ENCODE assay signal across 1 cellular context in the genomic region with DNA sequence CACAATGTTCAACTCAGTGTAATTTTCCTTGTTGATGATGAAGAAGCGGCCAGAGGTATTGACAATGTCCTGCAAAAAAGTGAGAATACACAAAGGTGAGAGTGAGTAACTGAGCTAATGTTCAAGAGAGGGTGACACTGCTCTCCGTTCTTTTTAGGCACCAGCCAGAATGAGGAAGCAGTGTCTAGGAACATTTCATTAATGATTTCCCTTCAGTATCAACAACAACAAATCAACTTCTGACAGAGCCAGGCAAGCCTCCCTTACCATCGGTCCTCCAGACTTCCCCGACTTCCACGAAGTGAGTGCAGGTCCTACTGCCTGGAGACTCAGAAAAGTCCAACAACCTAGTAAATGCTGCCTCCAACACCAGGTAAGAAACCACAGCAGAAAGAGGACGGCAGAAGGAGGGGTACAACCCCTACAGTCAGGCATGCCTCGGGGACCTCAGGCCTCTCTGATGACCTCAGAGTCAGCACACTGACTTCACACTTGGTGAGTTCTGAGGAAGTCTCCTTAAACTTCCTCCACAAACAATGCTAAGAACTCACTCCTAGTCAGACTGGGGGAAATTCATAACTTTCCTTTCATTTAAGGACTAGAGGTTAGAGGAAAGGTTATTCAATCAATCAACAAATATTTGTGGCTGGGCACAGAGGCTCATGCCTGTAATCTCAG.
TF ChIP-seq lines count a peak whose summit lies in the region.

No MANE protein-coding gene starts in this region.

TF ChIP-seq in GM23338, 12 proteins besides CTCF, POLR2A, EP300 and RAD21:
- TF ChIP-seq, protein P1, sequence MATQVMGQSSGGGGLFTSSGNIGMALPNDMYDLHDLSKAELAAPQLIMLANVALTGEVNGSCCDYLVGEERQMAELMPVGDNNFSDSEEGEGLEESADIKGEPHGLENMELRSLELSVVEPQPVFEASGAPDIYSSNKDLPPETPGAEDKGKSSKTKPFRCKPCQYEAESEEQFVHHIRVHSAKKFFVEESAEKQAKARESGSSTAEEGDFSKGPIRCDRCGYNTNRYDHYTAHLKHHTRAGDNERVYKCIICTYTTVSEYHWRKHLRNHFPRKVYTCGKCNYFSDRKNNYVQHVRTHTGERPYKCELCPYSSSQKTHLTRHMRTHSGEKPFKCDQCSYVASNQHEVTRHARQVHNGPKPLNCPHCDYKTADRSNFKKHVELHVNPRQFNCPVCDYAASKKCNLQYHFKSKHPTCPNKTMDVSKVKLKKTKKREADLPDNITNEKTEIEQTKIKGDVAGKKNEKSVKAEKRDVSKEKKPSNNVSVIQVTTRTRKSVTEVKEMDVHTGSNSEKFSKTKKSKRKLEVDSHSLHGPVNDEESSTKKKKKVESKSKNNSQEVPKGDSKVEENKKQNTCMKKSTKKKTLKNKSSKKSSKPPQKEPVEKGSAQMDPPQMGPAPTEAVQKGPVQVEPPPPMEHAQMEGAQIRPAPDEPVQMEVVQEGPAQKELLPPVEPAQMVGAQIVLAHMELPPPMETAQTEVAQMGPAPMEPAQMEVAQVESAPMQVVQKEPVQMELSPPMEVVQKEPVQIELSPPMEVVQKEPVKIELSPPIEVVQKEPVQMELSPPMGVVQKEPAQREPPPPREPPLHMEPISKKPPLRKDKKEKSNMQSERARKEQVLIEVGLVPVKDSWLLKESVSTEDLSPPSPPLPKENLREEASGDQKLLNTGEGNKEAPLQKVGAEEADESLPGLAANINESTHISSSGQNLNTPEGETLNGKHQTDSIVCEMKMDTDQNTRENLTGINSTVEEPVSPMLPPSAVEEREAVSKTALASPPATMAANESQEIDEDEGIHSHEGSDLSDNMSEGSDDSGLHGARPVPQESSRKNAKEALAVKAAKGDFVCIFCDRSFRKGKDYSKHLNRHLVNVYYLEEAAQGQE (IDR thresholded peaks at IDR 0.05; ENCODE audit: unreplicated experiment): no peak
- no peak for TF ChIP-seq EZH2 (IDR thresholded peaks at IDR 0.05; ENCODE audit: low read depth, unreplicated experiment)
- no peak for TF ChIP-seq EZH2phosphoT487 (IDR thresholded peaks at IDR 0.05; ENCODE audit: unreplicated experiment)
- TF ChIP-seq, protein P2, sequence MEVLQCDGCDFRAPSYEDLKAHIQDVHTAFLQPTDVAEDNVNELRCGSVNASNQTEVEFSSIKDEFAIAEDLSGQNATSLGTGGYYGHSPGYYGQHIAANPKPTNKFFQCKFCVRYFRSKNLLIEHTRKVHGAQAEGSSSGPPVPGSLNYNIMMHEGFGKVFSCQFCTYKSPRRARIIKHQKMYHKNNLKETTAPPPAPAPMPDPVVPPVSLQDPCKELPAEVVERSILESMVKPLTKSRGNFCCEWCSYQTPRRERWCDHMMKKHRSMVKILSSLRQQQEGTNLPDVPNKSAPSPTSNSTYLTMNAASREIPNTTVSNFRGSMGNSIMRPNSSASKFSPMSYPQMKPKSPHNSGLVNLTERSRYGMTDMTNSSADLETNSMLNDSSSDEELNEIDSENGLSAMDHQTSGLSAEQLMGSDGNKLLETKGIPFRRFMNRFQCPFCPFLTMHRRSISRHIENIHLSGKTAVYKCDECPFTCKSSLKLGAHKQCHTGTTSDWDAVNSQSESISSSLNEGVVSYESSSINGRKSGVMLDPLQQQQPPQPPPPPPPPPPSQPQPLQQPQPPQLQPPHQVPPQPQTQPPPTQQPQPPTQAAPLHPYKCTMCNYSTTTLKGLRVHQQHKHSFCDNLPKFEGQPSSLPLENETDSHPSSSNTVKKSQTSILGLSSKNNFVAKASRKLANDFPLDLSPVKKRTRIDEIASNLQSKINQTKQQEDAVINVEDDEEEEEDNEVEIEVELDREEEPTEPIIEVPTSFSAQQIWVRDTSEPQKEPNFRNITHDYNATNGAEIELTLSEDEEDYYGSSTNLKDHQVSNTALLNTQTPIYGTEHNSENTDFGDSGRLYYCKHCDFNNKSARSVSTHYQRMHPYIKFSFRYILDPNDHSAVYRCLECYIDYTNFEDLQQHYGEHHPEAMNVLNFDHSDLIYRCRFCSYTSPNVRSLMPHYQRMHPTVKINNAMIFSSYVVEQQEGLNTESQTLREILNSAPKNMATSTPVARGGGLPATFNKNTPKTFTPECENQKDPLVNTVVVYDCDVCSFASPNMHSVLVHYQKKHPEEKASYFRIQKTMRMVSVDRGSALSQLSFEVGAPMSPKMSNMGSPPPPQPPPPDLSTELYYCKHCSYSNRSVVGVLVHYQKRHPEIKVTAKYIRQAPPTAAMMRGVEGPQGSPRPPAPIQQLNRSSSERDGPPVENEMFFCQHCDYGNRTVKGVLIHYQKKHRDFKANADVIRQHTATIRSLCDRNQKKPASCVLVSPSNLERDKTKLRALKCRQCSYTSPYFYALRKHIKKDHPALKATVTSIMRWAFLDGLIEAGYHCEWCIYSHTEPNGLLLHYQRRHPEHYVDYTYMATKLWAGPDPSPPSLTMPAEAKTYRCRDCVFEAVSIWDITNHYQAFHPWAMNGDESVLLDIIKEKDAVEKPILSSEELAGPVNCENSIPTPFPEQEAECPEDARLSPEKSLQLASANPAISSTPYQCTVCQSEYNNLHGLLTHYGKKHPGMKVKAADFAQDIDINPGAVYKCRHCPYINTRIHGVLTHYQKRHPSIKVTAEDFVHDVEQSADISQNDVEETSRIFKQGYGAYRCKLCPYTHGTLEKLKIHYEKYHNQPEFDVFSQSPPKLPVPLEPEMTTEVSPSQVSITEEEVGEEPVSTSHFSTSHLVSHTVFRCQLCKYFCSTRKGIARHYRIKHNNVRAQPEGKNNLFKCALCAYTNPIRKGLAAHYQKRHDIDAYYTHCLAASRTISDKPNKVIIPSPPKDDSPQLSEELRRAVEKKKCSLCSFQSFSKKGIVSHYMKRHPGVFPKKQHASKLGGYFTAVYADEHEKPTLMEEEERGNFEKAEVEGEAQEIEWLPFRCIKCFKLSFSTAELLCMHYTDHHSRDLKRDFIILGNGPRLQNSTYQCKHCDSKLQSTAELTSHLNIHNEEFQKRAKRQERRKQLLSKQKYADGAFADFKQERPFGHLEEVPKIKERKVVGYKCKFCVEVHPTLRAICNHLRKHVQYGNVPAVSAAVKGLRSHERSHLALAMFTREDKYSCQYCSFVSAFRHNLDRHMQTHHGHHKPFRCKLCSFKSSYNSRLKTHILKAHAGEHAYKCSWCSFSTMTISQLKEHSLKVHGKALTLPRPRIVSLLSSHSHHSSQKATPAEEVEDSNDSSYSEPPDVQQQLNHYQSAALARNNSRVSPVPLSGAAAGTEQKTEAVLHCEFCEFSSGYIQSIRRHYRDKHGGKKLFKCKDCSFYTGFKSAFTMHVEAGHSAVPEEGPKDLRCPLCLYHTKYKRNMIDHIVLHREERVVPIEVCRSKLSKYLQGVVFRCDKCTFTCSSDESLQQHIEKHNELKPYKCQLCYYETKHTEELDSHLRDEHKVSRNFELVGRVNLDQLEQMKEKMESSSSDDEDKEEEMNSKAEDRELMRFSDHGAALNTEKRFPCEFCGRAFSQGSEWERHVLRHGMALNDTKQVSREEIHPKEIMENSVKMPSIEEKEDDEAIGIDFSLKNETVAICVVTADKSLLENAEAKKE (CRISPR knock-in tag; IDR thresholded peaks at IDR 0.05): no peak
- TF ChIP-seq, protein P3, sequence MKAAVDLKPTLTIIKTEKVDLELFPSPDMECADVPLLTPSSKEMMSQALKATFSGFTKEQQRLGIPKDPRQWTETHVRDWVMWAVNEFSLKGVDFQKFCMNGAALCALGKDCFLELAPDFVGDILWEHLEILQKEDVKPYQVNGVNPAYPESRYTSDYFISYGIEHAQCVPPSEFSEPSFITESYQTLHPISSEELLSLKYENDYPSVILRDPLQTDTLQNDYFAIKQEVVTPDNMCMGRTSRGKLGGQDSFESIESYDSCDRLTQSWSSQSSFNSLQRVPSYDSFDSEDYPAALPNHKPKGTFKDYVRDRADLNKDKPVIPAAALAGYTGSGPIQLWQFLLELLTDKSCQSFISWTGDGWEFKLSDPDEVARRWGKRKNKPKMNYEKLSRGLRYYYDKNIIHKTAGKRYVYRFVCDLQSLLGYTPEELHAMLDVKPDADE (IDR thresholded peaks at IDR 0.05): no peak
- no peak for TF ChIP-seq POLR2AphosphoS5 (IDR thresholded peaks at IDR 0.05; ENCODE audit: low read depth)
- no peak for TF ChIP-seq NANOG (IDR thresholded peaks at IDR 0.05; ENCODE audit: borderline replicate concordance)
- TF ChIP-seq ZNF331 (CRISPR knock-in tag; IDR thresholded peaks at IDR 0.05; ENCODE audit: low read depth): no peak
